ENCODE assay signal across 1 cellular context in the genomic region with DNA sequence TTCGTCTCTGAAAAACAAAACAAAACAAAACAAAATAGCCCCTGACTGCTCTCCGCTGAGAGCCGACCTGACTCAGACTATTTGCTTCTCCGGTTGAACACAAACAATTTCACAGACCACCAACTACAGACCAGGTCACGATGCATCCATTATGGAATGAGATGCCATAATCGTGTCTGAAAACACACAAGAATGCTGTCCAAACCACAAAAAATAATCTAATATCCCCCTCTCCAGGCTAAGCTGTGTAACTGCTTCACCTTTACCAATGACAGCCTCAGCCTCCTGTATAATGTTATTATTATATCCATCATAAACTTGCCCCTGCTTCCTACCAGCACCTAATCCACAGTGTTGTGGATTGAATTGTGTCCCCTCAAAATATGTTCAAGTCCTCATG.
TF ChIP-seq lines count a peak whose summit lies in the region.

No MANE protein-coding gene starts in this region.

TF ChIP-seq in WTC11, 78 proteins besides CTCF, POLR2A, EP300 and RAD21 (continued from another document):
- TF ChIP-seq, protein P1, sequence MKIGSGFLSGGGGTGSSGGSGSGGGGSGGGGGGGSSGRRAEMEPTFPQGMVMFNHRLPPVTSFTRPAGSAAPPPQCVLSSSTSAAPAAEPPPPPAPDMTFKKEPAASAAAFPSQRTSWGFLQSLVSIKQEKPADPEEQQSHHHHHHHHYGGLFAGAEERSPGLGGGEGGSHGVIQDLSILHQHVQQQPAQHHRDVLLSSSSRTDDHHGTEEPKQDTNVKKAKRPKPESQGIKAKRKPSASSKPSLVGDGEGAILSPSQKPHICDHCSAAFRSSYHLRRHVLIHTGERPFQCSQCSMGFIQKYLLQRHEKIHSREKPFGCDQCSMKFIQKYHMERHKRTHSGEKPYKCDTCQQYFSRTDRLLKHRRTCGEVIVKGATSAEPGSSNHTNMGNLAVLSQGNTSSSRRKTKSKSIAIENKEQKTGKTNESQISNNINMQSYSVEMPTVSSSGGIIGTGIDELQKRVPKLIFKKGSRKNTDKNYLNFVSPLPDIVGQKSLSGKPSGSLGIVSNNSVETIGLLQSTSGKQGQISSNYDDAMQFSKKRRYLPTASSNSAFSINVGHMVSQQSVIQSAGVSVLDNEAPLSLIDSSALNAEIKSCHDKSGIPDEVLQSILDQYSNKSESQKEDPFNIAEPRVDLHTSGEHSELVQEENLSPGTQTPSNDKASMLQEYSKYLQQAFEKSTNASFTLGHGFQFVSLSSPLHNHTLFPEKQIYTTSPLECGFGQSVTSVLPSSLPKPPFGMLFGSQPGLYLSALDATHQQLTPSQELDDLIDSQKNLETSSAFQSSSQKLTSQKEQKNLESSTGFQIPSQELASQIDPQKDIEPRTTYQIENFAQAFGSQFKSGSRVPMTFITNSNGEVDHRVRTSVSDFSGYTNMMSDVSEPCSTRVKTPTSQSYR (CRISPR knock-in tag; IDR thresholded peaks at IDR 0.05) = no peak
- TF ChIP-seq NFATC4 (CRISPR knock-in tag; IDR thresholded peaks at IDR 0.05) (no peak), NR3C1 (CRISPR knock-in tag; conservative IDR thresholded peaks at IDR 0.05; ENCODE audit: low read depth) (no peak), ZNF396 (CRISPR knock-in tag; IDR thresholded peaks at IDR 0.05; ENCODE audit: borderline replicate concordance) (no peak), TEAD4 (CRISPR knock-in tag; IDR thresholded peaks at IDR 0.05) (no peak)
- TF ChIP-seq, protein P2, sequence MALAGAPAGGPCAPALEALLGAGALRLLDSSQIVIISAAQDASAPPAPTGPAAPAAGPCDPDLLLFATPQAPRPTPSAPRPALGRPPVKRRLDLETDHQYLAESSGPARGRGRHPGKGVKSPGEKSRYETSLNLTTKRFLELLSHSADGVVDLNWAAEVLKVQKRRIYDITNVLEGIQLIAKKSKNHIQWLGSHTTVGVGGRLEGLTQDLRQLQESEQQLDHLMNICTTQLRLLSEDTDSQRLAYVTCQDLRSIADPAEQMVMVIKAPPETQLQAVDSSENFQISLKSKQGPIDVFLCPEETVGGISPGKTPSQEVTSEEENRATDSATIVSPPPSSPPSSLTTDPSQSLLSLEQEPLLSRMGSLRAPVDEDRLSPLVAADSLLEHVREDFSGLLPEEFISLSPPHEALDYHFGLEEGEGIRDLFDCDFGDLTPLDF (CRISPR knock-in tag; IDR thresholded peaks at IDR 0.05) = no peak
